21 cellular contexts compared by ENCODE assay signal in genomic region chr2:150109028-150109427, GRCh38.
"Had no signal": no experiment of that assay in that cellular context is flagged by ENCODE, and none has a peak within 500 bp of the region (broad histone marks: within the 10 kb centered on the region; RNA-seq: fewer than 3 reads in every experiment).

No MANE protein-coding gene starts in this region.

- H3K4me1 ChIP-seq: colonic mucosa, esophagus squamous epithelium, lower lobe of right lung, suprapubic skin, tibial nerve had no signal

- H3K4me3 Mint-ChIP-seq: activated B cell treated with CpG ODN at 0.5 μM for 24 hours; activated CD8-positive, alpha-beta memory T cell treated with anti-CD3 and anti-CD28 coated beads, Interleukin-2, amount 10 ng/mL, durations not matched to agents 7 days and 5 days; activated CD8-positive, alpha-beta T cell treated with anti-CD3 and anti-CD28 coated beads, Interleukin-2, amount 10 ng/mL, durations not matched to agents 7 days and 5 days; natural killer cell; T-helper 17 cell had no signal

- H3K4me1 Mint-ChIP-seq: activated B cell treated with CpG ODN at 0.5 μM for 24 hours; activated CD8-positive, alpha-beta memory T cell treated with anti-CD3 and anti-CD28 coated beads, Interleukin-2, amount 10 ng/mL, durations not matched to agents 7 days and 5 days; natural killer cell; T-helper 17 cell had no signal

- H3K27ac Mint-ChIP-seq: activated B cell treated with CpG ODN at 0.5 μM for 24 hours; activated CD8-positive, alpha-beta memory T cell treated with anti-CD3 and anti-CD28 coated beads, Interleukin-2, amount 10 ng/mL, durations not matched to agents 7 days and 5 days; activated CD8-positive, alpha-beta T cell treated with anti-CD3 and anti-CD28 coated beads, Interleukin-2, amount 10 ng/mL, durations not matched to agents 7 days and 5 days; activated naive CD4-positive, alpha-beta T cell treated with anti-CD3 and anti-CD28 coated beads, Interleukin-2, amount 50 U/mL, for 72 hours; natural killer cell; T-helper 17 cell had no signal

- DNase-seq: activated B cell treated with CpG ODN at 0.5 μM for 24 hours; activated CD4-positive, alpha-beta T cell treated with anti-CD3 and anti-CD28 coated beads, Interleukin-2, amount 50 U/mL, for 1 hour; activated CD8-positive, alpha-beta memory T cell treated with anti-CD3 and anti-CD28 coated beads, Interleukin-2, amount 10 ng/mL, durations not matched to agents 7 days and 5 days; activated CD8-positive, alpha-beta T cell treated with anti-CD3 and anti-CD28 coated beads, Interleukin-2, amount 10 ng/mL, durations not matched to agents 7 days and 5 days; activated naive CD4-positive, alpha-beta T cell; activated T-cell treated with anti-CD3 and anti-CD28 coated beads, Interleukin-2, amount 50 U/mL, for 48 hours; colonic mucosa; effector CD8-positive, alpha-beta T cell; esophagus squamous epithelium; foreskin melanocyte; heart right ventricle; lower lobe of right lung; mesenchymal stem cell; natural killer cell; right cardiac atrium; spleen; stimulated activated naive CD4-positive, alpha-beta T cell; T-helper 17 cell had no signal

- ATAC-seq: activated CD8-positive, alpha-beta memory T cell treated with anti-CD3 and anti-CD28 coated beads, Interleukin-2, amount 10 ng/mL, durations not matched to agents 7 days and 5 days; activated CD8-positive, alpha-beta T cell treated with anti-CD3 and anti-CD28 coated beads, Interleukin-2, amount 10 ng/mL, durations not matched to agents 7 days and 5 days; activated naive CD4-positive, alpha-beta T cell treated with anti-CD3 and anti-CD28 coated beads, Interleukin-2, amount 50 U/mL, for 72 hours; lower lobe of right lung; natural killer cell; right cardiac atrium; T-helper 17 cell had no signal

- H3K36me3 Mint-ChIP-seq: activated CD8-positive, alpha-beta memory T cell treated with anti-CD3 and anti-CD28 coated beads, Interleukin-2, amount 10 ng/mL, durations not matched to agents 7 days and 5 days; activated naive CD4-positive, alpha-beta T cell treated with anti-CD3 and anti-CD28 coated beads, Interleukin-2, amount 50 U/mL, for 72 hours; natural killer cell had no signal

- H3K4me3 ChIP-seq: colonic mucosa, esophagus squamous epithelium, heart right ventricle, lower lobe of right lung, spleen, suprapubic skin, tibial nerve had no signal

- H3K9me3 ChIP-seq: colonic mucosa, esophagus squamous epithelium, heart right ventricle, lower lobe of right lung, suprapubic skin had no signal

- H3K36me3 ChIP-seq: colonic mucosa, esophagus squamous epithelium, heart right ventricle, lower lobe of right lung, spleen, suprapubic skin, tibial nerve had no signal

- H3K27me3 Mint-ChIP-seq: activated B cell treated with CpG ODN at 0.5 μM for 24 hours; activated CD8-positive, alpha-beta memory T cell treated with anti-CD3 and anti-CD28 coated beads, Interleukin-2, amount 10 ng/mL, durations not matched to agents 7 days and 5 days; T-helper 17 cell had no signal

- H3K27me3 ChIP-seq: colonic mucosa, esophagus squamous epithelium, heart right ventricle, spleen, suprapubic skin, tibial nerve had no signal

- H3K27ac ChIP-seq: colonic mucosa, esophagus squamous epithelium, lower lobe of right lung, spleen, suprapubic skin, tibial nerve had no signal
